10 cellular contexts compared by ENCODE assay signal in the genomic region with DNA sequence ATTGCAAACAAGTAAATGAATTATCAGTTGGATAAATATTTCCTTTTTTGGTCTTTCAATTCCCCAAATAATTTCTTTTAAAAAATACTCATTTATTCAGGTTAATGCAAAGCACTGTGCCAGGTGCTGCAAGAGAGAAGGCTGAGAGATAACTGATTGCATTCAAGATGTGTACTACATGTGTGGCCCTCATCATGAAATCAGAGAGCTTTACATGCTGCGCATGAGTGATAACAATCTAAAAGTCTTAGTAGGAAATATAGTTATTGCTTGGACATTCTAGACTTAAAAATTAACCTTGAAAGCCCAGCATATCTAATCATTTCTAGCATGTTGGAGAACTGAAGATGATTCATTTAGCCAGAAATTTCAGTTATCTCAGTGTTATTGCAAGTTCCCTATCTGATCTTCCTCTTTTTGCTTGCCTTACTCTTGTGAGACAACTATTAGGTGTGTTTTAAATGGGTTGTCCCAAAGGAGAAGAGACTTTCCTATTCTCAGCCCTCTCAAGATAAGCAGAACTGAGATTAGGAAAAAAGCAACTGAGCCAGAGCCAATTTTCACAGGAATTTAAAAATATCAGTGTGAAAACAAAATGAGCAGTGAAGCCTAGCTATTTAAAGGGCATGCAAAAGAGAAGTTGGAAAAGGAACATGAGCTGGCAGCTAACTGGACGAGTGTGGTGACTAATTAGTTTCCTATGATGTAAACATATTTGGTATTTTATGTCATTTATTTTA.
DNase-seq lines count a peak whose midpoint lies in the region; ATAC-seq, FAIRE-seq and TF ChIP-seq lines count a peak whose summit lies in the region.
"Had no signal": no experiment of that assay in that cellular context is flagged by ENCODE, and none has a peak within 500 bp of the region (broad histone marks: within the 10 kb centered on the region; RNA-seq: fewer than 3 reads in every experiment).

No MANE protein-coding gene starts in this region.

- no peak overlapping the region for H3K4me3 ChIP-seq in bronchial epithelial cell (ENCODE audit: low read depth, low read length)
- no peak overlapping the region for H3K4me3 ChIP-seq in A673 (ENCODE audit: low read depth, low read length, poor library complexity, severe bottlenecking)

- FAIRE-seq in bronchial epithelial cell (lab: Jason Lieb, UNC) = no peak

- ATAC-seq in HG02840 (IDR thresholded peaks at IDR 0.05; ENCODE audit: low FRiP score, unreplicated experiment) = no peak
- no peak for ATAC-seq in GM21786 (IDR thresholded peaks at IDR 0.05; ENCODE audit: unreplicated experiment)

- no peaks in the 10 kb centered on the region for H3K4me1 ChIP-seq in A673 (ENCODE audit: insufficient read depth, low read length, poor library complexity, severe bottlenecking)

- TF ChIP-seq CTCF in bronchial epithelial cell (IDR thresholded peaks at IDR 0.05; ENCODE audit: insufficient read depth, low read length, severe bottlenecking) = no peak
- no peak for TF ChIP-seq CTCF in A673 (conservative IDR thresholded peaks at IDR 0.05; ENCODE audit: low read depth, low read length)

- H3K36me3 ChIP-seq in bronchial epithelial cell (ENCODE audit: control insufficient read depth, insufficient read depth, low read length) (no peaks in the 10 kb centered on the region), A673 (ENCODE audit: insufficient read depth, low read length, poor library complexity, severe bottlenecking) (no peaks in the 10 kb centered on the region)

- intact Hi-C loops in A673 (cut with micrococcal nuclease; ENCODE audit: unreplicated experiment) = no loop called here

- no TSS peak for BruUV-seq in A673 (replicated peaks; lab: Mats Ljungman, UMichigan)

- POLR2A ChIA-PET in A673 (lab: Charles Lee; ENCODE audit: low non-redundant PET) = no interaction called here

- H3K9me3 ChIP-seq in A673 (ENCODE audit: low read depth, low read length, poor library complexity, severe bottlenecking) = no peaks in the 10 kb centered on the region

- no peak overlapping the region for H3K27ac ChIP-seq in A673 (ENCODE audit: low read depth, low read length, poor library complexity, severe bottlenecking)
- H3K27ac ChIP-seq: C4-2B had no signal

- DNase-seq in AML-193 (lab: John Stamatoyannopoulos, UW) = peak; percentile 82 to 90
- DNase-seq in Kasumi-1 (lab: John Stamatoyannopoulos, UW) = peak; percentile 79 to 90
- DNase-seq in bronchial epithelial cell (ENCODE audit: low read depth) = peak; percentile 76
- peak; percentile 73 for DNase-seq in kidney glomerular epithelial cell (lab: John Stamatoyannopoulos, UW)
- no peak for DNase-seq in A673 (ENCODE audit: low spot score)
- DNase-seq in NCI-H1092 treated with DMSO at 0.1 percent for 48 hours (lab: John Stamatoyannopoulos, UW) = no peak
- DNase-seq: NCI-H2029 had no signal

- CTCF ChIA-PET in A673 (lab: Charles Lee) = no interaction called here

- H3K27me3 ChIP-seq in bronchial epithelial cell (ENCODE audit: control insufficient read depth, insufficient read depth, low read length) (no peaks in the 10 kb centered on the region), A673 (replicated peaks; ENCODE audit: insufficient read depth, low read depth, low read length, poor library complexity) (no peaks in the 10 kb centered on the region)

Comparison
In these comparisons a context has a peak if more than half of its experiments do, and no peak if none do; other contexts are left out.
1. DNase-seq: peak in AML-193 (2 of 2), Kasumi-1 (2 of 2), bronchial epithelial cell (single experiment) and kidney glomerular epithelial cell (single experiment); none in A673 (single experiment) and NCI-H1092 treated with DMSO at 0.1 percent for 48 hours (single experiment).